In genomic region chr10:95214793-95215192, GRCh38 we compare ENCODE assay signal across 14 cellular contexts. TPM values are rescaled to one million over a fixed set of nuclear protein-coding genes. Genes with fewer than 3 reads are reported as not detected.
DNase-seq lines count a peak whose midpoint lies in the region; ATAC-seq lines count a peak whose summit lies in the region.
"Had no signal": no experiment of that assay in that cellular context is flagged by ENCODE, and none has a peak within 500 bp of the region (broad histone marks: within the 10 kb centered on the region; RNA-seq: fewer than 3 reads in every experiment).

No MANE protein-coding gene starts in this region.

- peak; percentile 85 for ATAC-seq in GM21723 (IDR thresholded peaks at IDR 0.05; ENCODE audit: unreplicated experiment)
- ATAC-seq: stimulated activated naive CD8-positive, alpha-beta T cell treated with anti-CD3 and anti-CD28 coated beads, Interleukin-15, amount 100 ng/mL, for 72 hours had no signal

- peak; percentile 85 for DNase-seq in ELR (ENCODE audit: low read depth)
- peak; percentile 74 for DNase-seq in HT1080 (ENCODE audit: low read depth)
- peak; percentile 88 for DNase-seq in epithelial cell of prostate (ENCODE audit: low read depth, low spot score)
- no peak for DNase-seq in NCI-H146 (lab: John Stamatoyannopoulos, UW)
- DNase-seq in SKM-1 treated with dmso at 0.1 percent for 144 hours (lab: John Stamatoyannopoulos, UW; ENCODE audit: unreplicated experiment) = no peak
- no peak for DNase-seq in stimulated activated CD8-positive, alpha-beta memory T cell treated with anti-CD3 and anti-CD28 coated beads, Interleukin-4, amount 100 ng/mL, for 48 hours
- no peak for DNase-seq in NCI-H2227 treated with DMSO at 0.1 percent for 48 hours (lab: John Stamatoyannopoulos, UW)
- DNase-seq: activated CD8-positive, alpha-beta memory T cell treated with anti-CD3 and anti-CD28 coated beads, Interleukin-2, amount 50 U/mL, for 4 hours; NCI-H2107; spleen; stimulated activated naive CD8-positive, alpha-beta T cell treated with anti-CD3 and anti-CD28 coated beads, Interleukin-15, amount 100 ng/mL, for 72 hours; SW 1271 had no signal

- H3K27ac ChIP-seq in epithelial cell of prostate = peak overlapping the region; percentile 75
- H3K27ac ChIP-seq: C4-2B, spleen had no signal

RNA-seq across cellular contexts. Expression of gene ACSM6, which starts 20.8 kb away (rescaled TPM):
- not detected in 2 replicates for total RNA-seq in HT1080 (2014; rRNA removed; shearing (Covaris generic))
- not detected in 2 replicates for polyA plus RNA-seq in HT1080 (2015; cell fraction: cytosol; rRNA removed)
- not detected in 2 replicates for polyA plus RNA-seq in HT1080 (2015; cell fraction: nucleus; rRNA removed)
- total RNA-seq: spleen had no signal
- polyA plus RNA-seq: spleen had no signal

Comparison
In these comparisons a context has a peak if more than half of its experiments do, and no peak if none do; other contexts are left out.
1. DNase-seq: peak in ELR (single experiment), HT1080 (single experiment) and epithelial cell of prostate (single experiment); none in NCI-H146 (single experiment), SKM-1 treated with dmso at 0.1 percent for 144 hours (single experiment), stimulated activated CD8-positive, alpha-beta memory T cell treated with anti-CD3 and anti-CD28 coated beads, Interleukin-4, amount 100 ng/mL, for 48 hours (single experiment) and NCI-H2227 treated with DMSO at 0.1 percent for 48 hours (single experiment).